Comparison of ENCODE assay signal across 16 cellular contexts in the genomic region with DNA sequence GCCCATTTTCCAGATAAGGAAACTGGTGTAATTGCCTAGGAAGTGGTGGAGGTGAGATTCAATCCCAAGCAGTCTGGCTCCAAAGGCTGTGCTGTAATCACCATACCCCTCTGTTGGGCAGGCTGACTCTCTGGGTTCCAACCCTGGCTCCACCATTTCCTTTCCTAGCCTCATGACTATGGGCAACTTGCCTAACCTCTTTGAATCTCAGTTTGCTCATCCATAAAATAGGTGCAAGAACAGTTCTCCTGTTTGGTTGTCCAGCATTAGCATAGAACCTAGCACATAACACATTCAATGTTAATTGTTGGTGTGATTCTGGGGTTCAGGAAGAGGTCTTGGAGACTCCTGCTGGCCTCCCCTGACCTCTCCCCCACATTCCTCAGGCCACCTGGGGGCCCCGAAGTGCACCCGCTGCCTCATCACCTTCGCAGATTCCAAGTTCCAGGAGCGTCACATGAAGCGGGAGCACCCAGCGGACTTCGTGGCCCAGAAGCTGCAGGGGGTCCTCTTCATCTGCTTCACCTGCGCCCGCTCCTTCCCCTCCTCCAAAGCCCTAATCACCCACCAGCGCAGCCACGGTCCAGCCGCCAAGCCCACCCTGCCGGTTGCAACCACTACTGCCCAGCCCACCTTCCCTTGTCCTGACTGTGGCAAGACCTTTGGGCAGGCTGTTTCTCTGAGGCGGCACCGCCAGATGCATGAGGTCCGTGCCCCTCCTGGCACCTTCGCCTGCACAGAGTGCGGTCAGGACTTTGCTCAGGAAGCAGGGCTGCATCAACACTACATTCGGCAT. TPM values are rescaled to one million over a fixed set of nuclear protein-coding genes. Genes with fewer than 3 reads are reported as not detected.
DNase-seq lines count a peak whose midpoint lies in the region; ATAC-seq and TF ChIP-seq lines count a peak whose summit lies in the region.
"Had no signal": no experiment of that assay in that cellular context is flagged by ENCODE, and none has a peak within 500 bp of the region (broad histone marks: within the 10 kb centered on the region; RNA-seq: fewer than 3 reads in every experiment).

No MANE protein-coding gene starts in this region.

- intact Hi-C loops in CD4-positive, alpha-beta T cell (cut with DNase I, micrococcal nuclease): loop anchor here in 1 of 2 experiments (5.0 kb wide), 2 partner anchors 54 to 136 kb away; no protein-coding TSS in a partner anchor
- intact Hi-C loops in HCT116 (cut with micrococcal nuclease): no loop called here
- intact Hi-C loops in Right ventricle myocardium superior (cut with DNase I): no loop called here

- no peaks in the 10 kb centered on the region for H3K9me3 Mint-ChIP-seq in CD4-positive, alpha-beta T cell
- no peaks in the 10 kb centered on the region for H3K9me3 Mint-ChIP-seq in activated naive CD8-positive, alpha-beta T cell (ENCODE audit: low read depth)
- H3K9me3 Mint-ChIP-seq in nephron: no peaks in the 10 kb centered on the region
- H3K9me3 Mint-ChIP-seq: central memory CD8-positive, alpha-beta T cell had no signal

- peak overlapping the region; percentile 62 for H3K4me3 Mint-ChIP-seq in CD4-positive, alpha-beta T cell
- peak overlapping the region; percentile 95 for H3K4me3 Mint-ChIP-seq in activated naive CD8-positive, alpha-beta T cell
- peak overlapping the region; percentile 94 to 98 (median 96) for H3K4me3 Mint-ChIP-seq in nephron

- H3K9ac ChIP-seq in HCT116 (ENCODE audit: low read length): no peak overlapping the region

- TF ChIP-seq POLR2A in HCT116 (IDR thresholded peaks at IDR 0.05; ENCODE audit: borderline replicate concordance, extremely low read depth, insufficient read depth, insufficient read length): no peak

- no peaks in the 10 kb centered on the region for H4K20me1 ChIP-seq in HCT116 (ENCODE audit: insufficient read depth)

- no peak for DNase-seq in CD4-positive, alpha-beta T cell
- DNase-seq in HCT116 (ENCODE audit: low read depth, low spot score): no peak
- no peak for DNase-seq in cerebellar cortex (ENCODE audit: low spot score)
- no peak for DNase-seq in Right ventricle myocardium superior
- DNase-seq in NCI-H2171 (lab: John Stamatoyannopoulos, UW): no peak
- DNase-seq: foreskin keratinocyte, left ventricle myocardium inferior, NCI-H2029 treated with DMSO at 0.1 percent for 48 hours, NCI-H526 treated with DMSO at 0.1 percent for 48 hours, retina, SW 1271 had no signal

- H3K27me3 Mint-ChIP-seq in CD4-positive, alpha-beta T cell: no peaks in the 10 kb centered on the region
- no peaks in the 10 kb centered on the region for H3K27me3 Mint-ChIP-seq in activated naive CD8-positive, alpha-beta T cell
- no peaks in the 10 kb centered on the region for H3K27me3 Mint-ChIP-seq in nephron (ENCODE audit: low read depth)
- H3K27me3 Mint-ChIP-seq: central memory CD8-positive, alpha-beta T cell had no signal

- no peak overlapping the region for H3K27ac ChIP-seq in CD4-positive, alpha-beta T cell (ENCODE audit: low read depth, low read length)
- no peak overlapping the region for H3K27ac ChIP-seq in HCT116 (ENCODE audit: low read depth, low read length)
- H3K27ac ChIP-seq: foreskin keratinocyte, left ventricle myocardium inferior had no signal

- H3K36me3 ChIP-seq in HCT116 (ENCODE audit: control insufficient read depth in 1 of 2, insufficient read depth in 2 of 2, low read length in 2 of 2): peaks cover 8 to 19% of the 10 kb centered on the region in 2 experiments; a peak in 2 of 4 replicates

- CTCF ChIA-PET in CD4-positive, alpha-beta T cell (lab: Charles Lee): interaction anchor here (5.8 kb wide), 1 partner anchor 44 kb away, joined by 122 read pairs; no protein-coding TSS in a partner anchor
- CTCF ChIA-PET in HCT116 (lab: Charles Lee): no interaction called here

- peaks cover 9 to 25% of the 10 kb centered on the region in 2 experiments; a peak in 3 of 4 replicates for H3K4me1 ChIP-seq in HCT116 (ENCODE audit: control insufficient read depth in 1 of 2, insufficient read depth in 2 of 2, low read length in 2 of 2)
- H3K4me1 ChIP-seq: foreskin keratinocyte had no signal

- H3K79me2 ChIP-seq in HCT116 (ENCODE audit: insufficient read depth, low read length): peaks cover 52% of the 10 kb centered on the region

- H3K36me3 Mint-ChIP-seq in CD4-positive, alpha-beta T cell (ENCODE audit: low read depth): peaks cover 63% of the 10 kb centered on the region
- peaks cover 2% of the 10 kb centered on the region for H3K36me3 Mint-ChIP-seq in activated naive CD8-positive, alpha-beta T cell
- H3K36me3 Mint-ChIP-seq in nephron (ENCODE audit: low read depth): peaks cover 16% of the 10 kb centered on the region

- no peaks in the 10 kb centered on the region for H3K27me3 ChIP-seq in CD4-positive, alpha-beta T cell (ENCODE audit: control insufficient read depth, insufficient read depth, low read length)
- no peaks in the 10 kb centered on the region for H3K27me3 ChIP-seq in HCT116 (ENCODE audit: insufficient read depth, low read length)
- H3K27me3 ChIP-seq: foreskin keratinocyte had no signal

- RAD21 ChIA-PET in HCT116 (lab: Charles Lee; ENCODE audit: low non-redundant PET in 1 of 2, low total read pairs in 2 of 2, uncharacterized antibody in 2 of 2, unreplicated experiment in 2 of 2): no interaction called here

- no peak for ATAC-seq in CD4-positive, alpha-beta T cell (ENCODE audit: poor library complexity)
- ATAC-seq in HCT116: no peak
- ATAC-seq in Right ventricle myocardium superior (ENCODE audit: poor library complexity): no peak
- no peak for ATAC-seq in GM18907 (IDR thresholded peaks at IDR 0.05; ENCODE audit: unreplicated experiment)
- ATAC-seq: foreskin keratinocyte had no signal

- peaks cover 39% of the 10 kb centered on the region for H3K4me1 Mint-ChIP-seq in CD4-positive, alpha-beta T cell (ENCODE audit: low read depth)
- H3K4me1 Mint-ChIP-seq in activated naive CD8-positive, alpha-beta T cell (ENCODE audit: low read depth): peaks cover 29% of the 10 kb centered on the region
- peaks cover 30% of the 10 kb centered on the region for H3K4me1 Mint-ChIP-seq in nephron

- no peak for TF ChIP-seq RAD21 in HCT116 (IDR thresholded peaks at IDR 0.05; ENCODE audit: low read depth)

- BruUV-seq in HCT116 (replicated peaks; lab: Mats Ljungman, UMichigan): no TSS peak

- H3K4me2 ChIP-seq in HCT116 (ENCODE audit: low read length): 0 out of 2 replicates have a peak overlapping the region, but pooled peaks have one; percentile 95

- no peaks in the 10 kb centered on the region for H3K9me2 ChIP-seq in HCT116 (ENCODE audit: insufficient read depth)

- no peaks in the 10 kb centered on the region for H3K9me3 ChIP-seq in CD4-positive, alpha-beta T cell (ENCODE audit: control insufficient read depth, low read length)
- no peaks in the 10 kb centered on the region for H3K9me3 ChIP-seq in HCT116 (ENCODE audit: control insufficient read depth in 1 of 2, insufficient read depth in 1 of 2, low read depth in 1 of 2, low read length in 2 of 2)
- H3K9me3 ChIP-seq: left ventricle myocardium inferior had no signal

- TF ChIP-seq CTCF in CD4-positive, alpha-beta T cell (IDR thresholded peaks at IDR 0.05): no peak
- TF ChIP-seq CTCF in HCT116 (IDR thresholded peaks at IDR 0.05 in 2 of 3, conservative IDR thresholded peaks at IDR 0.05 in 1 of 3; ENCODE audit: borderline replicate concordance in 1 of 3, insufficient read depth in 1 of 3, low read depth in 2 of 3, low read length in 2 of 3) (no peak), nephron (IDR thresholded peaks at IDR 0.05; ENCODE audit: unreplicated experiment in 3 of 3) (no peak)

- H3K27ac Mint-ChIP-seq in CD4-positive, alpha-beta T cell: peak overlapping the region; percentile 100
- no peak overlapping the region for H3K27ac Mint-ChIP-seq in activated naive CD8-positive, alpha-beta T cell
- H3K27ac Mint-ChIP-seq in nephron: peak overlapping the region in 2 of 3 experiments; percentile 25 to 100

- POLR2A ChIA-PET in CD4-positive, alpha-beta T cell (lab: Charles Lee): interaction anchor here (1.3 kb wide), 1 partner anchor 24 kb away, joined by 3 read pairs; no protein-coding TSS in a partner anchor
- POLR2A ChIA-PET in HCT116 (lab: Charles Lee): interaction anchor here (1.4 kb wide), 1 partner anchor 19 kb away, joined by 3 read pairs; no protein-coding TSS in a partner anchor

- no peak overlapping the region for H2AFZ ChIP-seq in HCT116 (ENCODE audit: low read depth, low read length, poor library complexity, severe bottlenecking)

- H3K4me3 ChIP-seq in HCT116 (replicated peaks in 1 of 2; ENCODE audit: low read depth in 1 of 2, low read length in 2 of 2): no peak overlapping the region

TF ChIP-seq in HCT116, 20 proteins besides CTCF, POLR2A, EP300 and RAD21 (continues in another document):
- TF ChIP-seq EGR1 (IDR thresholded peaks at IDR 0.05; ENCODE audit: low read depth) (no peak), EZH2phosphoT487 (IDR thresholded peaks at IDR 0.05; ENCODE audit: borderline replicate concordance) (no peak), POLR2AphosphoS5 (IDR thresholded peaks at IDR 0.05; ENCODE audit: low read depth, low read length) (no peak), CBX3 (IDR thresholded peaks at IDR 0.05; ENCODE audit: low read depth) (no peak)
- TF ChIP-seq, protein P1, sequence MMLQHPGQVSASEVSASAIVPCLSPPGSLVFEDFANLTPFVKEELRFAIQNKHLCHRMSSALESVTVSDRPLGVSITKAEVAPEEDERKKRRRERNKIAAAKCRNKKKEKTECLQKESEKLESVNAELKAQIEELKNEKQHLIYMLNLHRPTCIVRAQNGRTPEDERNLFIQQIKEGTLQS (IDR thresholded peaks at IDR 0.05): no peak

RNA-seq across cellular contexts. Expression of gene ZNF576, which starts 2.2 kb away (rescaled TPM):
- total RNA-seq in CD4-positive, alpha-beta T cell: 1 to 10 TPM; 4.1 to 4.8 TPM
- total RNA-seq in HCT116 (2021; ENCODE audit: unreplicated experiment) (11.2 TPM), Right ventricle myocardium superior (12.3 TPM)
- 11.4 and 11.9 TPM in 2 replicates for polyA plus RNA-seq in HCT116 (2012)

RNA-seq across cellular contexts. Expression of gene IRGQ, which starts 2.7 kb away (rescaled TPM):
- 10 to 100 TPM; 28.9 to 29.8 TPM for total RNA-seq in CD4-positive, alpha-beta T cell
- 14.6 TPM for total RNA-seq in HCT116 (2021; ENCODE audit: unreplicated experiment)
- 3.4 and 3.9 TPM in 2 replicates for polyA plus RNA-seq in HCT116 (2012)
- total RNA-seq in Right ventricle myocardium superior: 16.7 TPM

RNA-seq across cellular contexts. Expression of gene SRRM5, which starts 13.2 kb away (rescaled TPM):
- under 1 TPM; 0.25 to 0.56 TPM for total RNA-seq in CD4-positive, alpha-beta T cell
- total RNA-seq in HCT116 (2021; ENCODE audit: unreplicated experiment) (not detected), Right ventricle myocardium superior (0.13 TPM)
- polyA plus RNA-seq in HCT116 (2012): 0.16 and 0.20 TPM in 2 replicates
- total RNA-seq: temporal lobe had no signal

RNA-seq across cellular contexts. Expression of gene ZNF428, which starts 20.8 kb away (rescaled TPM):
- 10 to 100 TPM; 22.3 to 24.8 TPM for total RNA-seq in CD4-positive, alpha-beta T cell
- total RNA-seq in HCT116 (2021; ENCODE audit: unreplicated experiment) (39.6 TPM), Right ventricle myocardium superior (32.5 TPM)
- polyA plus RNA-seq in HCT116 (2012): 37.5 and 37.7 TPM in 2 replicates

RNA-seq across cellular contexts. Expression of gene PINLYP, which starts 23.0 kb away (rescaled TPM):
- total RNA-seq in CD4-positive, alpha-beta T cell: not detected
- total RNA-seq in HCT116 (2021; ENCODE audit: unreplicated experiment) (0.17 TPM), Right ventricle myocardium superior (0.46 TPM)
- 0.12 and 0.40 TPM in 2 replicates for polyA plus RNA-seq in HCT116 (2012)
